In the genomic region with DNA sequence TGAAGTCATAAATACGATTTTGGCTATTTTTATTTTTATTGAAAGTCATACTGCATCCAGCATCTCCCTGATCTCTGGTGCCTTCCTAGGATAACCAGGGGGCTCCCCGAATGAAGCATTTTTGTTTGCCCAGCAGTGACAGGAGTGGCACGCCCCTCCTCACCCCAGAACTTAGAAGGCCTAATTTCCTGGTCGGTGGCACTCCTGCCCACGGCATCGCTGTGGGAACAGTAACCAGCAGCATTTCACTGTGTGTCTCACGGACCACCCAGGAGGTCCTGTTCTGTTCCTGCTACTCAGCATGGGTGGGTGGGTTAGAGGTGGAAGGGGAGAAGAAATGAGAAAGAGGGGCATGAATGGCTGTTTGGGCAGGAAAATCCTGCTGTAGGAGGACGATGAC, we compare ENCODE assay signal across 20 cellular contexts.
"Had no signal": no experiment of that assay in that cellular context is flagged by ENCODE, and none has a peak within 500 bp of the region (broad histone marks: within the 10 kb centered on the region; RNA-seq: fewer than 3 reads in every experiment).

No MANE protein-coding gene starts in this region.

- ATAC-seq: heart left ventricle; left colon; naive thymus-derived CD4-positive, alpha-beta T cell; natural killer cell treated with Interleukin-12 subunit alpha and Interleukin-12 subunit beta and Interleukin-15 and Interleukin-18, amount 100 ng/mL, for 72 hours; pancreas; right cardiac atrium; sciatic nerve; stimulated activated naive B cell treated with anti-CD40 and anti-IgM and Interleukin-4, amounts not matched to agents 10 μg/mL and 1 μg/mL and 100 μg/mL, for 72 hours; upper lobe of right lung had no signal

- DNase-seq: heart left ventricle; hypothalamus; left colon; left ventricle myocardium inferior; mesendoderm; naive thymus-derived CD4-positive, alpha-beta T cell; nucleus accumbens; pancreas; retina; right cardiac atrium; stimulated activated CD4-positive, alpha-beta T cell treated with anti-CD3 and anti-CD28 coated beads, Interleukin-12 subunit alpha, Interleukin-12 subunit beta, amount 100 ng/mL, for 4 hours; stimulated activated CD4-positive, alpha-beta T cell treated with anti-CD3 and anti-CD28 coated beads, Interleukin-15, amount 100 ng/mL, for 24 hours; stimulated activated CD4-positive, alpha-beta T cell treated with anti-CD3 and anti-CD28 coated beads, Interleukin-2, amount 100 ng/mL, for 24 hours; stimulated activated CD4-positive, alpha-beta T cell treated with anti-CD3 and anti-CD28 coated beads, Interleukin-4, amount 100 ng/mL, for 1 hour; stimulated activated naive B cell treated with anti-CD40 and anti-IgM and Interleukin-4, amounts not matched to agents 10 μg/mL and 1 μg/mL and 100 μg/mL, for 72 hours; tibial artery; trophoblast cell; upper lobe of right lung had no signal
